Comparison of ENCODE assay signal across 8 cellular contexts in the genomic region with DNA sequence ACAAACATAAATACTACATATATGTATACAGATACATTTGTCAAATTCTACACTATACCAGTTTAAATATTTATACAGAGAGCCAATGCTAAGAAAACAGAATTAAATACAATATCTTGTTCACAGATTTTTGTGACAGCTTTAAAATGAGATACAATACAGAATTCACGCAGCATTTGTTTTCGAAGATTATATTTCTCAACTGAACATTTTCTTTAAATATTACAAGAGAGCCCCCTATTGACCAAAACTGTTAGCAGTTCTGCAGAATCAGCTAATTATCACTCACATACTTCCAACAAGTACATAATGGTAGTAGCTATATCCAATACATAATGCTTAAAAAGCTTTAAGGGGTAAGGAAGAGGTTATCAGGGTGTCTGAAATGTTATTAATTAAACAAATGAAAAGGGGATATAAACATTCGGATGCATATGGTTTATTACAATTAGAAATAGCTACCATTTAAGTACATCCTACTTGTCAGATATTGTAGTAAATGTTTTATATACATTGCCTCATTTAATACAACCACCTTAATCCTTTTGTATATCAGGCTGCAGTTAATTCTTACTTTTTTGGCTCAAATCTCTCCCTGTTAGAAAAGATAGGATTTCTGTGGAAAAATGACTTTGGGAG. TPM values are rescaled to one million over a fixed set of nuclear protein-coding genes. Genes with fewer than 3 reads are reported as not detected.
A peak's percentile ranks its signal among the peaks of the same experiment; 100 is the strongest.
DNase-seq lines count a peak whose midpoint lies in the region; ATAC-seq and TF ChIP-seq lines count a peak whose summit lies in the region.

No MANE protein-coding gene starts in this region.

- peaks cover 2% of the 10 kb centered on the region for H4K20me1 ChIP-seq in osteoblast (ENCODE audit: insufficient read depth, low read length)

- H3K4me3 ChIP-seq in A673 (ENCODE audit: low read depth, low read length, poor library complexity, severe bottlenecking) (no peak overlapping the region), choroid plexus epithelial cell (ENCODE audit: low read depth, low read length) (no peak overlapping the region), osteoblast (ENCODE audit: insufficient read depth, low read length) (no peak overlapping the region)

- peak; percentile 64 for DNase-seq in A673 (ENCODE audit: low spot score)
- DNase-seq in NCI-H345 treated with DMSO at 0.1 percent for 48 hours (lab: John Stamatoyannopoulos, UW; ENCODE audit: unreplicated experiment) = peak; percentile 41
- DNase-seq in choroid plexus epithelial cell (ENCODE audit: low read depth) = peak; percentile 63
- peak; percentile 38 for DNase-seq in osteoblast (ENCODE audit: insufficient read length, low spot score, missing footprints)
- DNase-seq in NCI-H446 treated with DMSO at 0.1 percent for 48 hours (lab: John Stamatoyannopoulos, UW) = no peak
- DNase-seq in central memory CD4-positive, alpha-beta T cell = no peak

- H3K4me1 ChIP-seq in A673 (ENCODE audit: insufficient read depth, low read length, poor library complexity, severe bottlenecking) (peaks cover 21% of the 10 kb centered on the region), osteoblast (ENCODE audit: insufficient read depth, low read length) (no peaks in the 10 kb centered on the region)

- intact Hi-C loops in A673 (cut with micrococcal nuclease; ENCODE audit: unreplicated experiment) = loop anchor here (5.0 kb wide), 1 partner anchor 106 kb away; no protein-coding TSS in a partner anchor

- H3K79me2 ChIP-seq in osteoblast (ENCODE audit: insufficient read depth, low read length) = no peaks in the 10 kb centered on the region

- H2AFZ ChIP-seq in osteoblast (ENCODE audit: low read length) = no peak overlapping the region

- H3K36me3 ChIP-seq in A673 (ENCODE audit: insufficient read depth, low read length, poor library complexity, severe bottlenecking) = peaks cover 14% of the 10 kb centered on the region
- H3K36me3 ChIP-seq in osteoblast (ENCODE audit: insufficient read depth, low read length) = peaks cover 6% of the 10 kb centered on the region

- H3K4me2 ChIP-seq in osteoblast (ENCODE audit: insufficient read depth, low read length) = no peak overlapping the region

- POLR2A ChIA-PET in A673 (lab: Charles Lee; ENCODE audit: low non-redundant PET) = no interaction called here

- TF ChIP-seq CTCF in A673 (conservative IDR thresholded peaks at IDR 0.05; ENCODE audit: low read depth, low read length) (peak; percentile 62), choroid plexus epithelial cell (conservative IDR thresholded peaks at IDR 0.05; ENCODE audit: low read depth, low read length) (no peak), osteoblast (IDR thresholded peaks at IDR 0.05; ENCODE audit: extremely low read depth, low read depth, low read length) (peak; percentile 63)

- no peaks in the 10 kb centered on the region for H3K27me3 ChIP-seq in A673 (replicated peaks; ENCODE audit: insufficient read depth, low read depth, low read length, poor library complexity)
- H3K27me3 ChIP-seq in osteoblast (ENCODE audit: insufficient read depth, low read length) = no peaks in the 10 kb centered on the region

- ATAC-seq in GM18868 (IDR thresholded peaks at IDR 0.05; ENCODE audit: unreplicated experiment) = peak; percentile 87
- no peak for ATAC-seq in HG03378 (IDR thresholded peaks at IDR 0.05; ENCODE audit: unreplicated experiment)

- H3K27ac ChIP-seq in A673 (ENCODE audit: low read depth, low read length, poor library complexity, severe bottlenecking) (no peak overlapping the region), osteoblast (ENCODE audit: low read depth, low read length) (no peak overlapping the region)

- no TSS peak for BruUV-seq in A673 (replicated peaks; lab: Mats Ljungman, UMichigan)

- H3K9me3 ChIP-seq in A673 (ENCODE audit: low read depth, low read length, poor library complexity, severe bottlenecking) (no peaks in the 10 kb centered on the region), osteoblast (ENCODE audit: low read depth, low read length) (no peaks in the 10 kb centered on the region)

- CTCF ChIA-PET in A673 (lab: Charles Lee) = interaction anchor here (0.6 to 0.8 kb wide), 3 partner anchors 196 to 631 kb away, joined by 3 to 4 read pairs (median 3); no protein-coding TSS in a partner anchor

RNA-seq across cellular contexts. Expression of a gene that starts 31.7 kb away (rescaled TPM):
- 22.7 and 30.4 TPM in 2 replicates for total RNA-seq in A673 (2021)
- total RNA-seq in osteoblast = 10.1 and 10.6 TPM in 2 replicates

Comparison
In these comparisons a context has a peak if more than half of its experiments do, and no peak if none do; other contexts are left out.
1. DNase-seq: peak in A673 (single experiment), NCI-H345 treated with DMSO at 0.1 percent for 48 hours (single experiment), choroid plexus epithelial cell (single experiment) and osteoblast (single experiment); none in NCI-H446 treated with DMSO at 0.1 percent for 48 hours (single experiment) and central memory CD4-positive, alpha-beta T cell (single experiment).